ENCODE assay signal across 10 cellular contexts in genomic region chr5:173891367-173891766, GRCh38. TPM values are rescaled to one million over a fixed set of nuclear protein-coding genes. Genes with fewer than 3 reads are reported as not detected.
DNase-seq lines count a peak whose midpoint lies in the region; ATAC-seq and TF ChIP-seq lines count a peak whose summit lies in the region.
"Had no signal": no experiment of that assay in that cellular context is flagged by ENCODE, and none has a peak within 500 bp of the region (broad histone marks: within the 10 kb centered on the region; RNA-seq: fewer than 3 reads in every experiment).

No MANE protein-coding gene starts in this region.

- H3K4me3 ChIP-seq in hepatocyte (peak overlapping the region; percentile 8), spleen (peak overlapping the region; percentile 58 to 81 (median 74)), lower leg skin (ENCODE audit: low read depth, poor library complexity, severe bottlenecking) (no peak overlapping the region)

- H3K79me2 ChIP-seq in hepatocyte, result peaks cover 79% of the 10 kb centered on the region

- H3K4me3 Mint-ChIP-seq in HFFc6, result peak overlapping the region; percentile 90
- peak overlapping the region; percentile 16 for H3K4me3 Mint-ChIP-seq in activated CD8-positive, alpha-beta T cell treated with anti-CD3 and anti-CD28 coated beads for 36 hours

- intact Hi-C loops in activated CD8-positive, alpha-beta T cell treated with anti-CD3 and anti-CD28 coated beads for 36 hours (cut with micrococcal nuclease), result no loop called here
- intact Hi-C loops in spleen (cut with DNase I; ENCODE audit: low total_unique reads), result no loop called here
- intact Hi-C loops in lower leg skin (cut with DNase I; ENCODE audit: low total_unique reads), result no loop called here

- no peaks in the 10 kb centered on the region for H3K27me3 Mint-ChIP-seq in HFFc6 (ENCODE audit: insufficient read depth)
- H3K27me3 Mint-ChIP-seq in activated CD8-positive, alpha-beta T cell treated with anti-CD3 and anti-CD28 coated beads for 36 hours, result no peaks in the 10 kb centered on the region

- TF ChIP-seq CTCF in HFFc6 (IDR thresholded peaks at IDR 0.05), result no peak
- no peak for TF ChIP-seq CTCF in activated CD8-positive, alpha-beta T cell treated with anti-CD3 and anti-CD28 coated beads for 36 hours (IDR thresholded peaks at IDR 0.05)
- no peak for TF ChIP-seq CTCF in hepatocyte (IDR thresholded peaks at IDR 0.05; ENCODE audit: poor library complexity)
- no peak for TF ChIP-seq CTCF in spleen (IDR thresholded peaks at IDR 0.05 in 8 of 11, conservative IDR thresholded peaks at IDR 0.05 in 3 of 11)
- TF ChIP-seq CTCF in lower leg skin (IDR thresholded peaks at IDR 0.05), result no peak

- peak overlapping the region; percentile 49 for H3K27ac ChIP-seq in hepatocyte
- peak overlapping the region; percentile 23 to 98 (median 92) for H3K27ac ChIP-seq in spleen

- ATAC-seq in activated CD8-positive, alpha-beta T cell treated with anti-CD3 and anti-CD28 coated beads for 36 hours, result no peak
- ATAC-seq in HG03571 (IDR thresholded peaks at IDR 0.05; ENCODE audit: unreplicated experiment) (no peak), GM18505 (IDR thresholded peaks at IDR 0.05; ENCODE audit: unreplicated experiment) (no peak)

- H3K4me1 Mint-ChIP-seq in HFFc6 (ENCODE audit: low read depth), result peaks cover 59% of the 10 kb centered on the region
- peaks cover 64% of the 10 kb centered on the region for H3K4me1 Mint-ChIP-seq in activated CD8-positive, alpha-beta T cell treated with anti-CD3 and anti-CD28 coated beads for 36 hours (ENCODE audit: low read depth)

- WGBS in hepatocyte (ENCODE audit: low lambda C conversion rate, missing lambda C conversion rate), result 46% methylated on average over 2 of the region's 2 CpGs
- WGBS in spleen, 5 donors, result 54 to 70% (median 64%) methylated on average over 2 of the region's 2 CpGs
- 39 to 40% methylated on average over 2 of the region's 2 CpGs for WGBS in lower leg skin, 2 donors

- peaks cover 6% of the 10 kb centered on the region; the same call in 1 of the 2 replicates for H3K36me3 Mint-ChIP-seq in HFFc6 (ENCODE audit: low read depth)
- H3K36me3 Mint-ChIP-seq in activated CD8-positive, alpha-beta T cell treated with anti-CD3 and anti-CD28 coated beads for 36 hours (ENCODE audit: low read depth), result peaks cover 2% of the 10 kb centered on the region

- peaks cover 43% of the 10 kb centered on the region for H4K20me1 ChIP-seq in hepatocyte (ENCODE audit: insufficient read depth, poor library complexity, severe bottlenecking)

- POLR2A ChIA-PET in activated CD8-positive, alpha-beta T cell treated with anti-CD3 and anti-CD28 coated beads for 36 hours (lab: Charles Lee), result interaction anchor here (1.2 kb wide), 1 partner anchor 26 kb away, joined by 3 read pairs; no protein-coding TSS in a partner anchor

- CTCF ChIA-PET in activated CD8-positive, alpha-beta T cell treated with anti-CD3 and anti-CD28 coated beads for 36 hours (lab: Charles Lee), result interaction anchor here (1.2 to 1.3 kb wide), 2 partner anchors 34 to 82 kb away, joined by 5 to 9 read pairs; no protein-coding TSS in a partner anchor

- no peaks in the 10 kb centered on the region for H3K9me3 ChIP-seq in hepatocyte (ENCODE audit: low read depth)
- no peaks in the 10 kb centered on the region for H3K9me3 ChIP-seq in spleen

- DNase-seq in HFFc6, result no peak
- DNase-seq in activated CD8-positive, alpha-beta T cell treated with anti-CD3 and anti-CD28 coated beads for 36 hours, result no peak
- DNase-seq in hepatocyte (ENCODE audit: low spot score), result no peak
- DNase-seq in spleen, result no peak
- DNase-seq in lower leg skin (ENCODE audit: low spot score in 2 of 2), result no peak
- DNase-seq: activated effector memory CD4-positive, alpha-beta T cell treated with Interleukin-2 at 50 U/mL for 16 hours; NCI-H1694; stimulated activated CD4-positive, alpha-beta T cell treated with anti-CD3 and anti-CD28 coated beads, Interleukin-15, amount 100 ng/mL, for 24 hours had no signal

- TF ChIP-seq POLR2A in spleen (IDR thresholded peaks at IDR 0.05), result no peak
- no peak for TF ChIP-seq POLR2A in lower leg skin (IDR thresholded peaks at IDR 0.05)
- no peak for TF ChIP-seq POLR2A in GM18505 (IDR thresholded peaks at IDR 0.05; ENCODE audit: borderline replicate concordance, extremely low read depth, insufficient read depth, insufficient read length)

- peaks cover 12% of the 10 kb centered on the region for H3K4me1 ChIP-seq in hepatocyte (ENCODE audit: insufficient read depth)
- H3K4me1 ChIP-seq in spleen, result peaks cover 31 to 92% (median 83%) of the 10 kb centered on the region in 6 donors

- H3K9me2 ChIP-seq in hepatocyte (replicated peaks; ENCODE audit: insufficient read depth), result no peaks in the 10 kb centered on the region

- no peaks in the 10 kb centered on the region for H3K9me3 Mint-ChIP-seq in HFFc6
- H3K9me3 Mint-ChIP-seq in activated CD8-positive, alpha-beta T cell treated with anti-CD3 and anti-CD28 coated beads for 36 hours, result no peaks in the 10 kb centered on the region

- H3K4me2 ChIP-seq in hepatocyte, result peak overlapping the region; percentile 78

- peak overlapping the region; percentile 39 for H3K27ac Mint-ChIP-seq in HFFc6
- H3K27ac Mint-ChIP-seq in activated CD8-positive, alpha-beta T cell treated with anti-CD3 and anti-CD28 coated beads for 36 hours, result no peak overlapping the region

- H2AFZ ChIP-seq in hepatocyte, result no peak overlapping the region

- H3K27me3 ChIP-seq in hepatocyte, result no peaks in the 10 kb centered on the region
- H3K27me3 ChIP-seq in spleen (replicated peaks in 1 of 7), result no peaks in the 10 kb centered on the region

- no peaks in the 10 kb centered on the region for H3K36me3 ChIP-seq in hepatocyte (replicated peaks; ENCODE audit: insufficient read depth, low read depth)
- H3K36me3 ChIP-seq in spleen, result peaks cover 0 to 10% (median 0%) of the 10 kb centered on the region in 6 donors

RNA-seq across cellular contexts. Expression of gene CPEB4, which starts 3.2 kb away (rescaled TPM):
- 10 to 100 TPM; 19.5 to 25.9 (median 22.3) TPM for total RNA-seq in HFFc6 (2021; fragmentation: NEBNext Ultra II Directional; extraction: Animal tissue kit (Norgen Biotek cat#: 25700))
- total RNA-seq in activated CD8-positive, alpha-beta T cell treated with anti-CD3 and anti-CD28 coated beads for 36 hours, result 1 to 10 TPM; 8.8 to 9.0 TPM
- total RNA-seq in hepatocyte, result 49.2 and 49.7 TPM in 2 replicates
- polyA plus RNA-seq in hepatocyte, result 12.0 and 13.3 TPM in 2 replicates
- total RNA-seq in spleen, result 100 to 1,000 TPM in 2 of 7 donors, 10 to 100 TPM in 5; 65.5 to 107 (median 88.3) TPM
- 1 to 10 TPM; 2.3 to 7.3 (median 2.9) TPM for polyA plus RNA-seq in spleen
- 10 to 100 TPM; 47.5 to 79.6 (median 55.3) TPM for total RNA-seq in lower leg skin
